Comparison of ENCODE assay signal across 34 cellular contexts in genomic region chr2:111676423-111676822, GRCh38.
DNase-seq lines count a peak whose midpoint lies in the region; ATAC-seq and TF ChIP-seq lines count a peak whose summit lies in the region.
"Had no signal": no experiment of that assay in that cellular context is flagged by ENCODE, and none has a peak within 500 bp of the region (broad histone marks: within the 10 kb centered on the region; RNA-seq: fewer than 3 reads in every experiment).

No MANE protein-coding gene starts in this region.

- no peaks in the 10 kb centered on the region for H4K20me1 ChIP-seq in BLaER1 treated with 17β-estradiol and CSF1 and Interleukin-3, amounts not matched to agents 10 nM and 100 nM

- peak overlapping the region in 8 of 11 experiments; percentile 1 to 42 (median 23); a peak in 4 of 22 replicates for H3K9ac ChIP-seq in BLaER1 treated with 17β-estradiol and CSF1 and Interleukin-3, amounts not matched to agents 10 nM and 100 nM
- H3K9ac ChIP-seq in colonic mucosa (ENCODE audit: low read depth in 2 of 2, low read length in 2 of 2): no peak overlapping the region
- H3K9ac ChIP-seq: KMS-11 had no signal

- peak overlapping the region in 10 of 11 experiments; percentile 37 to 87 (median 50); a peak in 17 of 22 replicates for H3K27ac ChIP-seq in BLaER1 treated with 17β-estradiol and CSF1 and Interleukin-3, amounts not matched to agents 10 nM and 100 nM
- H3K27ac ChIP-seq in colonic mucosa: no peak overlapping the region
- H3K27ac ChIP-seq: HL-60, psoas muscle, tibial artery, vagina had no signal

- peak overlapping the region; percentile 41 to 87 (median 64) for H3K4me2 ChIP-seq in BLaER1 treated with 17β-estradiol and CSF1 and Interleukin-3, amounts not matched to agents 10 nM and 100 nM

- H3K4me1 ChIP-seq in BLaER1 treated with 17β-estradiol and CSF1 and Interleukin-3, amounts not matched to agents 10 nM and 100 nM: peaks cover 60 to 70% (median 65%) of the 10 kb centered on the region in 10 experiments
- no peaks in the 10 kb centered on the region for H3K4me1 ChIP-seq in colonic mucosa
- H3K4me1 ChIP-seq: Peyer's patch, psoas muscle, vagina had no signal

- no peaks in the 10 kb centered on the region for H3K36me3 ChIP-seq in BLaER1 treated with 17β-estradiol and CSF1 and Interleukin-3, amounts not matched to agents 10 nM and 100 nM
- no peaks in the 10 kb centered on the region for H3K36me3 ChIP-seq in colonic mucosa
- H3K36me3 ChIP-seq: heart right ventricle, Peyer's patch, tibial artery, vagina had no signal

- DNase-seq in M059J (ENCODE audit: low read depth): peak; percentile 12
- DNase-seq in choroid plexus epithelial cell (ENCODE audit: low read depth): peak; percentile 24
- peak; percentile 81 for DNase-seq in myocyte (ENCODE audit: low read depth)
- DNase-seq in NCI-H1436 (lab: John Stamatoyannopoulos, UW): no peak
- no peak for DNase-seq in occipital lobe (lab: John Stamatoyannopoulos, UW)
- no peak for DNase-seq in colonic mucosa
- DNase-seq: activated CD4-positive, alpha-beta memory T cell treated with anti-CD3 and anti-CD28 coated beads for 36 hours; activated CD4-positive, alpha-beta T cell treated with anti-CD3 and anti-CD28 coated beads for 1 hour; activated naive CD4-positive, alpha-beta T cell treated with anti-CD3 and anti-CD28 coated beads, Interleukin-2, amount 10 ng/mL, durations not matched to agents 7 days and 5 days; amygdala; Calu3; CD4-positive, CD25-positive, alpha-beta regulatory T cell; DMS79; GOT3; heart right ventricle; kidney; midbrain; naive thymus-derived CD8-positive, alpha-beta T cell; NCI-H1417 treated with DMSO at 0.1 percent for 48 hours; NCI-H2081 treated with DMSO at 0.1 percent for 48 hours; NCI-H446; NCI-H748 treated with DMSO at 0.1 percent for 48 hours; nucleus accumbens; Peyer's patch; psoas muscle; SHP77 treated with DMSO at 0.1 percent for 48 hours; stimulated activated CD4-positive, alpha-beta T cell treated with anti-CD3 and anti-CD28 coated beads, Interleukin-4, amount 100 ng/mL, for 1 hour; tibial artery had no signal

- H3K9me3 ChIP-seq in BLaER1 treated with 17β-estradiol and CSF1 and Interleukin-3, amounts not matched to agents 10 nM and 100 nM (replicated peaks in 1 of 11): peaks cover 0 to 20% (median 6%) of the 10 kb centered on the region in 11 experiments; a peak in 12 of 22 replicates
- no peaks in the 10 kb centered on the region for H3K9me3 ChIP-seq in colonic mucosa
- H3K9me3 ChIP-seq: heart right ventricle, Peyer's patch, psoas muscle, tibial artery, vagina had no signal

- intact Hi-C loops in colonic mucosa (cut with DNase I): no loop called here

- TF ChIP-seq CTCF in choroid plexus epithelial cell (conservative IDR thresholded peaks at IDR 0.05; ENCODE audit: low read depth, low read length) (no peak), colonic mucosa (IDR thresholded peaks at IDR 0.05) (no peak)

- H3K27me3 ChIP-seq in BLaER1 treated with 17β-estradiol and CSF1 and Interleukin-3, amounts not matched to agents 10 nM and 100 nM: no peaks in the 10 kb centered on the region
- no peaks in the 10 kb centered on the region for H3K27me3 ChIP-seq in colonic mucosa
- H3K27me3 ChIP-seq: heart right ventricle, Peyer's patch, tibial artery, vagina had no signal

- ATAC-seq in HG02938 (IDR thresholded peaks at IDR 0.05; ENCODE audit: unreplicated experiment): no peak
- ATAC-seq: naive thymus-derived CD8-positive, alpha-beta T cell; sciatic nerve had no signal

- H3K4me3 ChIP-seq in BLaER1 treated with 17β-estradiol and CSF1 and Interleukin-3, amounts not matched to agents 10 nM and 100 nM: no peak overlapping the region
- H3K4me3 ChIP-seq in choroid plexus epithelial cell (ENCODE audit: low read depth, low read length) (no peak overlapping the region), colonic mucosa (no peak overlapping the region)
- H3K4me3 ChIP-seq: heart right ventricle, Peyer's patch, psoas muscle, tibial artery, vagina had no signal

Comparison
In these comparisons a context has a peak if more than half of its experiments do, and no peak if none do; other contexts are left out.
1. H3K9ac ChIP-seq: peak in BLaER1 treated with 17β-estradiol and CSF1 and Interleukin-3, amounts not matched to agents 10 nM and 100 nM (8 of 11); none in colonic mucosa (0 of 2).
2. DNase-seq: peak in M059J (single experiment), choroid plexus epithelial cell (single experiment) and myocyte (single experiment); none in NCI-H1436 (single experiment), occipital lobe (single experiment) and colonic mucosa (single experiment).